In genomic region chr4:79241846-79242245, GRCh38 we compare ENCODE assay signal across 11 cellular contexts.
DNase-seq lines count a peak whose midpoint lies in the region; ATAC-seq, FAIRE-seq and TF ChIP-seq lines count a peak whose summit lies in the region.
"Had no signal": no experiment of that assay in that cellular context is flagged by ENCODE, and none has a peak within 500 bp of the region (broad histone marks: within the 10 kb centered on the region; RNA-seq: fewer than 3 reads in every experiment).

No MANE protein-coding gene starts in this region.

- H3K9ac ChIP-seq in keratinocyte (ENCODE audit: control insufficient read depth, extremely low read depth, insufficient read depth, low read length), result no peak overlapping the region

- H3K36me3 Mint-ChIP-seq in activated CD4-positive, alpha-beta T cell treated with anti-CD3 and anti-CD28 coated beads for 36 hours (ENCODE audit: low read depth), result no peaks in the 10 kb centered on the region

- no peak overlapping the region for H2AFZ ChIP-seq in keratinocyte (ENCODE audit: control insufficient read depth, low read length)
- H2AFZ ChIP-seq: PC-9 had no signal

- H3K27ac Mint-ChIP-seq in activated CD4-positive, alpha-beta T cell treated with anti-CD3 and anti-CD28 coated beads for 36 hours, result no peak overlapping the region
- H3K27ac Mint-ChIP-seq: stimulated activated naive CD8-positive, alpha-beta T cell treated with anti-CD3 and anti-CD28 coated beads, Interleukin-15, Interleukin-2, amounts not matched to agents 100 ng/mL and 50 ng/mL, for 24 hours had no signal

- H3K4me1 ChIP-seq in keratinocyte (ENCODE audit: control insufficient read depth, extremely low read depth, insufficient read depth, low read length), result no peaks in the 10 kb centered on the region

- FAIRE-seq in keratinocyte (lab: Jason Lieb, UNC), result no peak

- H3K27ac ChIP-seq in keratinocyte (ENCODE audit: control insufficient read depth, insufficient read depth, low read length) (no peak overlapping the region), substantia nigra (ENCODE audit: low read depth, low read length, poor library complexity, severe bottlenecking) (no peak overlapping the region)
- H3K27ac ChIP-seq: PC-9 had no signal

- H3K79me2 ChIP-seq in keratinocyte (ENCODE audit: control insufficient read depth, insufficient read depth, low read length), result no peaks in the 10 kb centered on the region

- no peaks in the 10 kb centered on the region for H3K4me1 Mint-ChIP-seq in activated CD4-positive, alpha-beta T cell treated with anti-CD3 and anti-CD28 coated beads for 36 hours

- POLR2A ChIA-PET in activated CD4-positive, alpha-beta T cell treated with anti-CD3 and anti-CD28 coated beads for 36 hours (lab: Charles Lee), result no interaction called here

- dilution Hi-C loops in keratinocyte (cut with MboI; ENCODE audit: extremely low pct_ligation_motif_present, low sequenced_read_pairs), result no loop called here

- H3K27me3 ChIP-seq in keratinocyte (ENCODE audit: control insufficient read depth, extremely low read depth, insufficient read depth, low read length), result no peaks in the 10 kb centered on the region

- DNase-seq in ELF-1 (ENCODE audit: low read depth, low spot score) (peak; percentile 27), HT-29 (ENCODE audit: low spot score) (peak; percentile 51), SW480 (ENCODE audit: low spot score) (peak; percentile 18), keratinocyte (ENCODE audit: low read depth, low spot score) (no peak), substantia nigra (lab: John Stamatoyannopoulos, UW) (no peak)
- no peak for DNase-seq in activated naive CD4-positive, alpha-beta T cell (lab: John Stamatoyannopoulos, UW)
- no peak for DNase-seq in activated CD4-positive, alpha-beta T cell treated with anti-CD3 and anti-CD28 coated beads for 36 hours
- DNase-seq: activated T-cell treated with anti-CD3 and anti-CD28 coated beads, Interleukin-2, amount 50 U/mL, for 4 hours; PC-9 had no signal

- H4K20me1 ChIP-seq in keratinocyte (ENCODE audit: control insufficient read depth, extremely low read depth, insufficient read depth, low read length), result no peaks in the 10 kb centered on the region

- no peaks in the 10 kb centered on the region for H3K9me1 ChIP-seq in keratinocyte (ENCODE audit: control insufficient read depth, extremely low read depth, insufficient read depth, low read length)

- peaks cover 5% of the 10 kb centered on the region for H3K27me3 Mint-ChIP-seq in activated CD4-positive, alpha-beta T cell treated with anti-CD3 and anti-CD28 coated beads for 36 hours
- H3K27me3 Mint-ChIP-seq: stimulated activated naive CD8-positive, alpha-beta T cell treated with anti-CD3 and anti-CD28 coated beads, Interleukin-15, Interleukin-2, amounts not matched to agents 100 ng/mL and 50 ng/mL, for 24 hours had no signal

- no peak overlapping the region for H3K4me2 ChIP-seq in keratinocyte (ENCODE audit: control insufficient read depth, extremely low read depth, insufficient read depth, low read depth, low read length)
- H3K4me2 ChIP-seq: PC-9 had no signal

- peak in 2 of 3 experiments; percentile 21 to 41 for TF ChIP-seq CTCF in keratinocyte (optimal IDR thresholded peaks at IDR 0.05 in 1 of 3, IDR thresholded peaks at IDR 0.05 in 1 of 3, conservative IDR thresholded peaks at IDR 0.05 in 1 of 3; ENCODE audit: extremely low read depth in 1 of 3, insufficient read depth in 2 of 3, low read length in 3 of 3)

- H3K4me3 ChIP-seq in keratinocyte (ENCODE audit: control insufficient read depth in 2 of 3, extremely low read depth in 1 of 3, insufficient read depth in 2 of 3, low read depth in 1 of 3, low read length in 3 of 3), result no peak overlapping the region
- H3K4me3 ChIP-seq: PC-9 had no signal

- H3K9me3 ChIP-seq in keratinocyte (ENCODE audit: control insufficient read depth, low read depth, low read length), result no peaks in the 10 kb centered on the region

- H3K9me3 Mint-ChIP-seq in activated CD4-positive, alpha-beta T cell treated with anti-CD3 and anti-CD28 coated beads for 36 hours (ENCODE audit: low read depth), result peaks cover 2% of the 10 kb centered on the region
- H3K9me3 Mint-ChIP-seq: activated T-cell treated with anti-CD3 and anti-CD28 coated beads, Interleukin-2, amount 50 U/mL, for 4 hours had no signal

- no peak overlapping the region for H3K4me3 Mint-ChIP-seq in activated CD4-positive, alpha-beta T cell treated with anti-CD3 and anti-CD28 coated beads for 36 hours
- H3K4me3 Mint-ChIP-seq: activated T-cell treated with anti-CD3 and anti-CD28 coated beads, Interleukin-2, amount 50 U/mL, for 4 hours; stimulated activated naive CD8-positive, alpha-beta T cell treated with anti-CD3 and anti-CD28 coated beads, Interleukin-15, Interleukin-2, amounts not matched to agents 100 ng/mL and 50 ng/mL, for 24 hours had no signal

- CTCF ChIA-PET in activated CD4-positive, alpha-beta T cell treated with anti-CD3 and anti-CD28 coated beads for 36 hours (lab: Charles Lee), result no interaction called here

- intact Hi-C loops in activated CD4-positive, alpha-beta T cell treated with anti-CD3 and anti-CD28 coated beads for 36 hours (cut with DNase I, micrococcal nuclease), result no loop called here

- no peak for ATAC-seq in GM21723 (IDR thresholded peaks at IDR 0.05; ENCODE audit: unreplicated experiment)
- no peak for ATAC-seq in activated CD4-positive, alpha-beta T cell treated with anti-CD3 and anti-CD28 coated beads for 36 hours
- ATAC-seq: activated T-cell treated with anti-CD3 and anti-CD28 coated beads, Interleukin-2, amount 50 U/mL, for 4 hours had no signal

- no peaks in the 10 kb centered on the region for H3K36me3 ChIP-seq in keratinocyte (ENCODE audit: control insufficient read depth in 2 of 2, extremely low read depth in 1 of 2, insufficient read depth in 2 of 2, low read length in 2 of 2)

Comparison
In these comparisons a context has a peak if more than half of its experiments do, and no peak if none do; other contexts are left out.
1. DNase-seq: peak in ELF-1 (single experiment), HT-29 (single experiment) and SW480 (single experiment); none in keratinocyte (single experiment), activated naive CD4-positive, alpha-beta T cell (0 of 4), substantia nigra (0 of 49) and activated CD4-positive, alpha-beta T cell treated with anti-CD3 and anti-CD28 coated beads for 36 hours (single experiment).